ENCODE assay signal across 20 cellular contexts in the genomic region with DNA sequence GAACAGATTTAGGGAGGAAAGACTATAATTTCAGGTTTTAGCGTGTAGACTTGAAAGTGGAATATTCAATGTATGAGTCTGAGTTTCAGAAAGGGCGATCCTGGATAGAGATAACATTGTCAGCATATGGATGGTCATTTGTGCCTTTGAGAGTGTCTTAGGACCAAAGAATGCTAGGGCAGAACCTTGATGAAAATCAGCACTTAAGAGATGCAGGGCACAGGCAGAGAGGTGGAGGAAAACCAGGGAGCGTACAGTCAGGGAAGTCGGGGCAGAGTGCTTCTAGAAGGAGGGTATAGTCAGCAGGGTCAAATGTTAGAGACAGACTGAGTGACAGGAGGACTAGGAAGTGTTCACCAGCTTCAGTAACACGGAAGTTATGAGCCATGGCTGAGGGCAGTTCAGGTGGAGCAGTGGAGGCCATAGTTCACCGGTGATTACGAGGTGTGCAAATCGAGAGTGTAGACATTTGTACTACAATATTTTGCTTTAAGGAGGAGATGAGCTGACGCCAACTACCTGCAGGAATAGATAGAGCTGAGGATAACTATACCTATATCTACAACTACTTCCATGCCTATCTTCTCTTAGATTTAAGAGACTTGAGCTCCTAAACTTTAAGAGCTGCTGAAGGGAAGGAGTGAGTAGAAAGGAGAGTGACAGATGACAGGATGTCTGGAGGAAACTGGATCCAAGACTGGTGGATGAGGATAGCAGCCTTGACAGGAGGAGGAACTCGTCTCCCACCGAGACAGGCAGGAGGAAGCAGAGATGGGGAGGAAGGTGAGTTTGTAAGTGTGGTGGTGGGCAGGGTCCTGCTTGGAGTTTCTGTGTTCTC. TPM values are rescaled to one million over a fixed set of nuclear protein-coding genes. Genes with fewer than 3 reads are reported as not detected.
DNase-seq lines count a peak whose midpoint lies in the region; ATAC-seq lines count a peak whose summit lies in the region.
"Had no signal": no experiment of that assay in that cellular context is flagged by ENCODE, and none has a peak within 500 bp of the region (broad histone marks: within the 10 kb centered on the region; RNA-seq: fewer than 3 reads in every experiment).

No MANE protein-coding gene starts in this region.

- CTCF ChIA-PET in activated CD8-positive, alpha-beta memory T cell treated with anti-CD3 and anti-CD28 coated beads, Interleukin-2, amount 10 ng/mL, durations not matched to agents 7 days and 5 days (lab: Charles Lee), result interaction anchor here (1.1 to 16.8 kb wide), 8 partner anchors 9 to 115 kb away, joined by 3 to 854 read pairs (median 6); a partner anchor contains a TSS

- H3K36me3 Mint-ChIP-seq in activated CD8-positive, alpha-beta memory T cell treated with anti-CD3 and anti-CD28 coated beads, Interleukin-2, amount 10 ng/mL, durations not matched to agents 7 days and 5 days, result peaks cover 3% of the 10 kb centered on the region
- H3K36me3 Mint-ChIP-seq: activated naive CD4-positive, alpha-beta T cell treated with anti-CD3 and anti-CD28 coated beads, Interleukin-2, amount 50 U/mL, for 24 hours had no signal

- H3K4me1 Mint-ChIP-seq in activated CD8-positive, alpha-beta memory T cell treated with anti-CD3 and anti-CD28 coated beads, Interleukin-2, amount 10 ng/mL, durations not matched to agents 7 days and 5 days, result peaks cover 28% of the 10 kb centered on the region

- no peak overlapping the region for H3K4me3 Mint-ChIP-seq in activated CD8-positive, alpha-beta memory T cell treated with anti-CD3 and anti-CD28 coated beads, Interleukin-2, amount 10 ng/mL, durations not matched to agents 7 days and 5 days
- H3K4me3 Mint-ChIP-seq: activated naive CD4-positive, alpha-beta T cell treated with anti-CD3 and anti-CD28 coated beads, Interleukin-2, amount 50 U/mL, for 24 hours; activated T-cell treated with anti-CD3 and anti-CD28 coated beads, Interleukin-2, amount 50 U/mL, for 72 hours; endodermal cell had no signal

- ATAC-seq in activated CD8-positive, alpha-beta memory T cell treated with anti-CD3 and anti-CD28 coated beads, Interleukin-2, amount 10 ng/mL, durations not matched to agents 7 days and 5 days, result peak; percentile 45
- ATAC-seq in left colon (peak; percentile 65), GM19328 (IDR thresholded peaks at IDR 0.05; ENCODE audit: unreplicated experiment) (no peak), HG03175 (IDR thresholded peaks at IDR 0.05; ENCODE audit: unreplicated experiment) (no peak)
- ATAC-seq: activated T-cell treated with anti-CD3 and anti-CD28 coated beads, Interleukin-2, amount 50 U/mL, for 72 hours; PC-3; upper lobe of right lung had no signal

- H3K27me3 Mint-ChIP-seq in activated CD8-positive, alpha-beta memory T cell treated with anti-CD3 and anti-CD28 coated beads, Interleukin-2, amount 10 ng/mL, durations not matched to agents 7 days and 5 days, result peaks cover 5% of the 10 kb centered on the region

- H3K9me3 Mint-ChIP-seq in activated CD8-positive, alpha-beta memory T cell treated with anti-CD3 and anti-CD28 coated beads, Interleukin-2, amount 10 ng/mL, durations not matched to agents 7 days and 5 days (ENCODE audit: low read depth), result no peaks in the 10 kb centered on the region
- H3K9me3 Mint-ChIP-seq: activated naive CD4-positive, alpha-beta T cell treated with anti-CD3 and anti-CD28 coated beads, Interleukin-2, amount 50 U/mL, for 24 hours; activated T-cell treated with anti-CD3 and anti-CD28 coated beads, Interleukin-2, amount 50 U/mL, for 72 hours; endodermal cell had no signal

- intact Hi-C loops in left colon (cut with DNase I, micrococcal nuclease), result no loop called here

- H3K27ac Mint-ChIP-seq in activated CD8-positive, alpha-beta memory T cell treated with anti-CD3 and anti-CD28 coated beads, Interleukin-2, amount 10 ng/mL, durations not matched to agents 7 days and 5 days, result no peak overlapping the region
- H3K27ac Mint-ChIP-seq: activated naive CD4-positive, alpha-beta T cell treated with anti-CD3 and anti-CD28 coated beads, Interleukin-2, amount 50 U/mL, for 24 hours; activated T-cell treated with anti-CD3 and anti-CD28 coated beads, Interleukin-2, amount 50 U/mL, for 72 hours; endodermal cell had no signal

- no peak for DNase-seq in activated CD8-positive, alpha-beta memory T cell treated with anti-CD3 and anti-CD28 coated beads, Interleukin-2, amount 10 ng/mL, durations not matched to agents 7 days and 5 days
- DNase-seq in activated CD8-positive, alpha-beta memory T cell treated with anti-CD3 and anti-CD28 coated beads, Interleukin-2, amount 50 U/mL, for 4 hours, result no peak
- DNase-seq in left colon, result peak; percentile 62 to 76
- no peak for DNase-seq in GM19238 (ENCODE audit: insufficient read length, low spot score)
- DNase-seq: activated CD4-positive, alpha-beta T cell treated with anti-CD3 and anti-CD28 coated beads, Interleukin-2, amount 50 U/mL, for 4 hours; activated T-cell treated with anti-CD3 and anti-CD28 coated beads, Interleukin-2, amount 50 U/mL, for 72 hours; BE2C; endodermal cell; left ventricle myocardium inferior; MG63; NCI-H1694 treated with DMSO at 0.1 percent for 48 hours; NCI-H774; PC-3; stimulated activated CD4-positive, alpha-beta T cell treated with anti-CD3 and anti-CD28 coated beads, Interleukin-2, amount 100 ng/mL, for 48 hours; upper lobe of right lung had no signal

RNA-seq across cellular contexts. Expression of a gene that starts 6.6 kb away (rescaled TPM):
- total RNA-seq in activated CD8-positive, alpha-beta memory T cell treated with anti-CD3 and anti-CD28 coated beads, Interleukin-2, amount 10 ng/mL, durations not matched to agents 7 days and 5 days, result 1 to 10 TPM; 5.0 to 7.1 TPM
- total RNA-seq in left colon, result 1 to 10 TPM; 2.0 to 2.5 TPM
- total RNA-seq: A172 had no signal

RNA-seq across cellular contexts. Expression of a gene that starts 6.8 kb away (rescaled TPM):
- 10 to 100 TPM; 73.3 to 81.2 TPM for total RNA-seq in activated CD8-positive, alpha-beta memory T cell treated with anti-CD3 and anti-CD28 coated beads, Interleukin-2, amount 10 ng/mL, durations not matched to agents 7 days and 5 days
- 10 to 100 TPM; 70.8 to 97.3 TPM for total RNA-seq in left colon

RNA-seq across cellular contexts. Expression of a gene that starts 19.7 kb away (rescaled TPM):
- 10 to 100 TPM; 45.6 to 45.9 TPM for total RNA-seq in activated CD8-positive, alpha-beta memory T cell treated with anti-CD3 and anti-CD28 coated beads, Interleukin-2, amount 10 ng/mL, durations not matched to agents 7 days and 5 days
- total RNA-seq in left colon, result 10 to 100 TPM; 34.4 to 40.8 TPM

RNA-seq across cellular contexts. Expression of a gene that starts 24.1 kb away (rescaled TPM):
- total RNA-seq in activated CD8-positive, alpha-beta memory T cell treated with anti-CD3 and anti-CD28 coated beads, Interleukin-2, amount 10 ng/mL, durations not matched to agents 7 days and 5 days, result under 1 TPM; 0.05 to 0.50 TPM
- total RNA-seq in left colon, result 10 to 100 TPM; 11.7 to 13.2 TPM

RNA-seq across cellular contexts. Expression of a gene that starts 54.9 kb away (rescaled TPM):
- total RNA-seq in activated CD8-positive, alpha-beta memory T cell treated with anti-CD3 and anti-CD28 coated beads, Interleukin-2, amount 10 ng/mL, durations not matched to agents 7 days and 5 days, result 1 to 10 TPM in 1 of 2 experiments, not detected in 1; 1.3 TPM
- 10 to 100 TPM; 12.8 to 17.4 TPM for total RNA-seq in left colon
- total RNA-seq: A172; T-helper 1 cell treated with Interleukin-12 subunit alpha and Interleukin-12 subunit beta and Interleukin-4 antibody, amounts not matched to agents 30 ng/mL and 1 ng/mL, for 36 hours had no signal

Comparison
In these comparisons a context has a peak if more than half of its experiments do, and no peak if none do; other contexts are left out.
1. ATAC-seq: peak in activated CD8-positive, alpha-beta memory T cell treated with anti-CD3 and anti-CD28 coated beads, Interleukin-2, amount 10 ng/mL, durations not matched to agents 7 days and 5 days (single experiment) and left colon (single experiment); none in GM19328 (single experiment) and HG03175 (single experiment).
2. DNase-seq: peak in left colon (2 of 2); none in activated CD8-positive, alpha-beta memory T cell treated with anti-CD3 and anti-CD28 coated beads, Interleukin-2, amount 10 ng/mL, durations not matched to agents 7 days and 5 days (single experiment), activated CD8-positive, alpha-beta memory T cell treated with anti-CD3 and anti-CD28 coated beads, Interleukin-2, amount 50 U/mL, for 4 hours (single experiment) and GM19238 (single experiment).